ENCODE assay signal across 8 cellular contexts in the genomic region with DNA sequence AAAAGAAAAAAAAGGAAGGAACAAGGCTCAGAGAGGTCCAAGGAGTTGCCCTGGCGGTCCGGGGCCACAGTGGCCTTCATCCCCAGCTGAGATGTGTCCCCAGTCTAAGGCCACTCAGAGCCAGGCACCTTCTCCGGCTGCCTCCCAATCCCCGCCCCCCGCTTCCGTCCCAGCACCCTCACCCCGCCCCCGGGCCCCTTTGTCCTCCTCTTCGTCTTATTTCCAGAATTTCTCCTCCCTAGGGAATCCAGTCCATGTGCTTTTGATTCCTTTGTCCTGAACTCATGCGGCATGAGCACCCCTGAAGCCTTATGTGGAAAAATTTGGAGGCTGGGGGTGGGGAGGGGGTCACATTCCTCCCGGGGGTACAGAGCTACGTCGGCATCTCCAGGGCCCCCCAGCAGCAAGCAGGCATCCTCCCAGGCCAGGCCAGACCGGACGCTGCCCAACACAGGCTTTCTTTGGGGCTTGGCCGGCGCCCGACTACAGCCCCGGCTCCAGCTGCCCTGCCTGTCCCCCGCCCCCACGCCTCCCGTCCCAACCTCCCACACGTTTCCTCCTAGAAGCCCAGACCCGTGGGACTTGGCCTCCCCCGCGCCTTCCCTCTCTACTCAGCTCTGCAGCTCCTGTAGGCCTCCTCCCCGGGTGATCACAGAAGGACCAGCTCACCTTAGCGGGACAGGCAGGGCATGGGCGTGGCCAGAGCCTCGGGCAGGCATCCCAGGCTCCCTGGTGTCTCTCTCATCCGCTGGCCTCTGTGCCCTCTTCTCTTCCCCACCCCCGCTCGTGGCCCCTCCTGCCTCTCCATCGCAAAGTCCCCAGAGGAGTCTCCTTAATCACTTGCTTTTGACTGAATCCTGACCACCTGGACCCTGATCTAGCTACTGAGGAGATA. TPM values are rescaled to one million over a fixed set of nuclear protein-coding genes. Genes with fewer than 3 reads are reported as not detected.
DNase-seq lines count a peak whose midpoint lies in the region; ATAC-seq, FAIRE-seq and TF ChIP-seq lines count a peak whose summit lies in the region.

No MANE protein-coding gene starts in this region.

- ATAC-seq in left lobe of liver (peak; percentile 62), HG03139 (IDR thresholded peaks at IDR 0.05; ENCODE audit: unreplicated experiment) (no peak)

- peak overlapping the region; percentile 49 for H3K4me3 ChIP-seq in BE2C (ENCODE audit: low read depth, low read length)
- H3K4me3 ChIP-seq in H7 (ENCODE audit: insufficient read depth, low read depth, low read length) = peak overlapping the region; percentile 41
- no peak overlapping the region for H3K4me3 ChIP-seq in colonic mucosa

- TF ChIP-seq CTCF in BE2C (IDR thresholded peaks at IDR 0.05; ENCODE audit: low read depth, low read length) (no peak), colonic mucosa (IDR thresholded peaks at IDR 0.05) (no peak), D721Med (IDR thresholded peaks at IDR 0.05; ENCODE audit: insufficient read depth, missing control alignments) (no peak)

- H3K27ac Mint-ChIP-seq in T-helper 2 cell treated with Interferon-gamma antibody and Interleukin-4, amounts not matched to agents 5 μg/mL and 100 μg/mL, for 36 hours = peak overlapping the region; percentile 84

- H3K27me3 ChIP-seq in BE2C (no peaks in the 10 kb centered on the region), H7 (ENCODE audit: control insufficient read depth, insufficient read depth, low read length) (no peaks in the 10 kb centered on the region), colonic mucosa (no peaks in the 10 kb centered on the region)

- H3K4me1 ChIP-seq in BE2C (peaks cover 9% of the 10 kb centered on the region), colonic mucosa (peaks cover 10% of the 10 kb centered on the region)

- peak overlapping the region; percentile 19 to 72 for H3K9ac ChIP-seq in colonic mucosa (ENCODE audit: low read depth in 2 of 2, low read length in 2 of 2)

- H3K9me3 Mint-ChIP-seq in T-helper 2 cell treated with Interferon-gamma antibody and Interleukin-4, amounts not matched to agents 5 μg/mL and 100 μg/mL, for 36 hours = peaks cover 3% of the 10 kb centered on the region

- peak overlapping the region; percentile 61 for H3K27ac ChIP-seq in colonic mucosa

- H3K36me3 ChIP-seq in BE2C (no peaks in the 10 kb centered on the region), H7 (replicated peaks; ENCODE audit: control insufficient read depth, insufficient read depth, low read length) (no peaks in the 10 kb centered on the region), colonic mucosa (no peaks in the 10 kb centered on the region)

- H3K27me3 Mint-ChIP-seq in T-helper 2 cell treated with Interferon-gamma antibody and Interleukin-4, amounts not matched to agents 5 μg/mL and 100 μg/mL, for 36 hours (ENCODE audit: low read depth) = no peaks in the 10 kb centered on the region

- FAIRE-seq in D721Med (lab: Jason Lieb, UNC) = no peak

- H3K36me3 Mint-ChIP-seq in T-helper 2 cell treated with Interferon-gamma antibody and Interleukin-4, amounts not matched to agents 5 μg/mL and 100 μg/mL, for 36 hours (ENCODE audit: low read depth) = peaks cover 2% of the 10 kb centered on the region

- peak overlapping the region; percentile 80 for H3K4me3 Mint-ChIP-seq in T-helper 2 cell treated with Interferon-gamma antibody and Interleukin-4, amounts not matched to agents 5 μg/mL and 100 μg/mL, for 36 hours

- DNase-seq in BE2C = peak; percentile 76
- DNase-seq in H7 = peak; percentile 87
- DNase-seq in T-helper 2 cell treated with Interferon-gamma antibody and Interleukin-4, amounts not matched to agents 5 μg/mL and 100 μg/mL, for 36 hours (ENCODE audit: low spot score) = peak; percentile 70
- DNase-seq in colonic mucosa = peak; percentile 71
- DNase-seq in left lobe of liver (ENCODE audit: low spot score) = no peak
- DNase-seq in stimulated activated CD8-positive, alpha-beta memory T cell treated with anti-CD3 and anti-CD28 coated beads, Interleukin-15, amount 100 ng/mL, for 48 hours (ENCODE audit: low read depth in 2 of 2) = peak; percentile 61 to 65
- no peak for DNase-seq in D721Med (ENCODE audit: insufficient read length, low spot score)

- H3K4me1 Mint-ChIP-seq in T-helper 2 cell treated with Interferon-gamma antibody and Interleukin-4, amounts not matched to agents 5 μg/mL and 100 μg/mL, for 36 hours (ENCODE audit: low read depth) = peaks cover 39% of the 10 kb centered on the region

- H3K9me3 ChIP-seq in BE2C (peaks cover 5% of the 10 kb centered on the region), colonic mucosa (no peaks in the 10 kb centered on the region)

- intact Hi-C loops in colonic mucosa (cut with DNase I) = no loop called here

RNA-seq across cellular contexts. Expression of a gene that starts 17.8 kb away (rescaled TPM):
- polyA plus RNA-seq in BE2C (2012; ENCODE audit: insufficient read depth, insufficient read length, low read depth) = 26.7 TPM
- total RNA-seq in H7 (2014; rRNA removed; shearing (Covaris generic)) = 5.9 and 6.1 TPM in 2 replicates
- total RNA-seq in colonic mucosa (100 to 1,000 TPM; 133 to 175 TPM), left lobe of liver (11.7 TPM)

RNA-seq across cellular contexts. Expression of a gene that starts 55.7 kb away (rescaled TPM):
- polyA plus RNA-seq in BE2C (2012; ENCODE audit: insufficient read depth, insufficient read length, low read depth) = 374 TPM
- 94.6 and 131 TPM in 2 replicates for total RNA-seq in H7 (2014; rRNA removed; shearing (Covaris generic))
- total RNA-seq in colonic mucosa = 100 to 1,000 TPM in 1 of 2 donors, 10 to 100 TPM in 1; 55.2 to 160 TPM
- total RNA-seq in left lobe of liver = 18.0 TPM

Comparison
In these comparisons a context has a peak if more than half of its experiments do, and no peak if none do; other contexts are left out.
1. DNase-seq: peak in BE2C (single experiment), H7 (single experiment), T-helper 2 cell treated with Interferon-gamma antibody and Interleukin-4, amounts not matched to agents 5 μg/mL and 100 μg/mL, for 36 hours (single experiment), colonic mucosa (single experiment) and stimulated activated CD8-positive, alpha-beta memory T cell treated with anti-CD3 and anti-CD28 coated beads, Interleukin-15, amount 100 ng/mL, for 48 hours (2 of 2); none in left lobe of liver (single experiment) and D721Med (single experiment).
2. RNA of a gene that starts 17.8 kb away (total RNA-seq): 133 to 175 TPM in colonic mucosa; 11.7 TPM in left lobe of liver (single experiment) and 5.9 to 6.1 TPM in H7; every median in the first group is over 10 times any median in the second.